In the genomic region with DNA sequence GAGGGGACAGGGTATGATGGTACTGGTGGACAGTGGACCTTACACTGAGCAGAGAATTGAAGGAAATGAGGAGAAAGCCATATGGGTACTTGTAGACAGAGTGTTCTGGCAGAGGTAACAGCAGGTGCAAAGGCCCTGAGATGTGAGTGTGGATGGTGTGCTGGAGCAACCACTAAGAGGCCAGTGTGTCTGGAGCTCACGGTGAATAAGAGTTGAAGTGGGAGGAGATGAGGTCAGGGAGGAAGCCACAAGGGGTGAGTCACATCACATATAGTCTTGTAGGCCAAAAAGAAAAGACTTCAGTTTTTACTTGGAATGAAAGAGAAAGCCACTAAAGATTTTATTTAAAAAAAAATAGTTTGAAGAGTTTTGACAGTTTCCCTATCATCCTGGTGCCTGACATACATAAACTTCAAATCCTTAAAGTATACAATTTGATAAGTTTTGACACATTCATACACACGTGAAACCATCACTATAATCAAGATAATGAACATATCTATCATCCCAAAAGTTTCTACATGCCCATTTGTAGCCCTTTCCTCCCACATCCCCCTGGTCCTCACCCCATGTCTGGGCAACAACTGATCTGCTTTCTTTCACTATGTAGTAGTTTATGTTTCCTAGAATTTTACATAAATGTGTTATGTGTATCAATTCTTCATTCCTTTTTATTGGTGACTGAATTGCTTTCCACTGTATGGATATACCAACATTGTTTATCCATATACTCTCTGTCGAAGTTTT, we compare ENCODE assay signal across 9 cellular contexts.
DNase-seq lines count a peak whose midpoint lies in the region; ATAC-seq, FAIRE-seq and TF ChIP-seq lines count a peak whose summit lies in the region.
"Had no signal": no experiment of that assay in that cellular context is flagged by ENCODE, and none has a peak within 500 bp of the region (broad histone marks: within the 10 kb centered on the region; RNA-seq: fewer than 3 reads in every experiment).

No MANE protein-coding gene starts in this region.

- TF ChIP-seq POLR2A in GM12892 (IDR thresholded peaks at IDR 0.05; ENCODE audit: low read depth, low read length) (no peak), HepG2 (IDR thresholded peaks at IDR 0.05; ENCODE audit: insufficient read depth in 1 of 2, low read depth in 2 of 2, low read length in 2 of 2) (no peak)

- TF ChIP-seq RAD21 in HepG2 (CRISPR knock-in tag; IDR thresholded peaks at IDR 0.05), result no peak

- in situ Hi-C loops in HepG2 (cut with HindIII; ENCODE audit: extremely low pct_ligation_motif_present, low pct_unique_long_range_greater_than_20kb), result no loop called here

- H3K4me2 ChIP-seq in HepG2 (ENCODE audit: low read depth, low read length), result no peak overlapping the region

- H3K27me3 ChIP-seq in MG63, result no peaks in the 10 kb centered on the region
- H3K27me3 ChIP-seq in adipocyte (replicated peaks; ENCODE audit: control insufficient read depth, insufficient read depth, low read length), result no peaks in the 10 kb centered on the region
- H3K27me3 ChIP-seq in HepG2 (ENCODE audit: control insufficient read depth in 1 of 2, insufficient read depth in 2 of 2, low read length in 2 of 2), result no peaks in the 10 kb centered on the region
- H3K27me3 ChIP-seq: pancreas had no signal

- H2AFZ ChIP-seq in HepG2 (ENCODE audit: low read length), result no peak overlapping the region

- intact Hi-C loops in HepG2 (cut with micrococcal nuclease; ENCODE audit: unreplicated experiment), result no loop called here

- H3K4me3 ChIP-seq in MG63 (no peak overlapping the region), adipocyte (ENCODE audit: low read length) (no peak overlapping the region), HepG2 (replicated peaks in 1 of 3; ENCODE audit: insufficient read depth in 1 of 3, low read depth in 2 of 3, low read length in 3 of 3) (no peak overlapping the region)
- H3K4me3 ChIP-seq: pancreas had no signal

- TF ChIP-seq EP300 in HepG2 (IDR thresholded peaks at IDR 0.05; ENCODE audit: low read depth in 2 of 2, low read length in 2 of 2) (no peak), HepG2 (CRISPR knock-in tag; IDR thresholded peaks at IDR 0.05; ENCODE audit: borderline replicate concordance) (no peak)

- DNase-seq in GM12892 (ENCODE audit: insufficient read length) (no peak), H4 (ENCODE audit: low spot score) (peak; percentile 66), MG63 (peak; percentile 67), adipocyte (ENCODE audit: low read depth) (peak; percentile 50), HepG2 (ENCODE audit: low spot score) (no peak), NCI-H2081 (lab: John Stamatoyannopoulos, UW) (no peak), HuH-7.5 (ENCODE audit: low spot score) (no peak)
- DNase-seq in stimulated activated CD4-positive, alpha-beta T cell treated with anti-CD3 and anti-CD28 coated beads, Interleukin-1b, Interleukin-23, amount 100 ng/mL, for 48 hours, result peak; percentile 71
- DNase-seq: pancreas had no signal

- 88% methylated on average over 3 of the region's 3 CpGs for WGBS in HepG2 (ENCODE audit: low lambda C conversion rate)

- H3K79me2 ChIP-seq in HepG2 (ENCODE audit: insufficient read depth, low read length), result no peaks in the 10 kb centered on the region

- no peak for ATAC-seq in HepG2

- H3K9ac ChIP-seq in adipocyte (ENCODE audit: low read length) (no peak overlapping the region), HepG2 (ENCODE audit: insufficient read depth, low read depth, low read length) (no peak overlapping the region)

- POLR2A ChIA-PET in HepG2 (lab: Yijun Ruan, JAX), result no interaction called here

- no peaks in the 10 kb centered on the region for H4K20me1 ChIP-seq in HepG2 (ENCODE audit: insufficient read depth, low read length)

- CTCF ChIA-PET in HepG2 (lab: Yijun Ruan, JAX; ENCODE audit: low intra/inter-chr PET ratio, low total read pairs), result no interaction called here

- peaks cover 5% of the 10 kb centered on the region for H3K4me1 ChIP-seq in adipocyte (ENCODE audit: control insufficient read depth, insufficient read depth, low read length)
- no peaks in the 10 kb centered on the region for H3K4me1 ChIP-seq in HepG2 (ENCODE audit: insufficient read depth, low read length)
- H3K4me1 ChIP-seq: pancreas had no signal

- no TSS peak for BruUV-seq in HepG2 (replicated peaks; lab: Mats Ljungman, UMichigan)

- TF ChIP-seq CTCF in HepG2 (CRISPR knock-in tag; IDR thresholded peaks at IDR 0.05), result no peak

- FAIRE-seq in GM12892 (lab: Jason Lieb, UNC) (peak; percentile 61), HepG2 (lab: Jason Lieb, UNC) (no peak)
- FAIRE-seq: pancreas had no signal

- H3K36me3 ChIP-seq in MG63, result peaks cover 30% of the 10 kb centered on the region
- peaks cover 23% of the 10 kb centered on the region for H3K36me3 ChIP-seq in adipocyte (ENCODE audit: control insufficient read depth, insufficient read depth, low read length, severe bottlenecking)
- H3K36me3 ChIP-seq in HepG2 (replicated peaks in 1 of 2; ENCODE audit: control insufficient read depth in 1 of 2, insufficient read depth in 2 of 2, low read length in 2 of 2), result no peaks in the 10 kb centered on the region
- H3K36me3 ChIP-seq: pancreas had no signal

- H3K9me3 ChIP-seq in MG63 (peaks cover 25% of the 10 kb centered on the region), adipocyte (ENCODE audit: control insufficient read depth, low read length) (peaks cover 8% of the 10 kb centered on the region), HepG2 (ENCODE audit: low read length) (no peaks in the 10 kb centered on the region)
- H3K9me3 ChIP-seq: pancreas had no signal

- no peak overlapping the region for H3K27ac ChIP-seq in HepG2 (ENCODE audit: extremely low read length, insufficient read depth, low read length)
- H3K27ac ChIP-seq: pancreas had no signal

TF ChIP-seq in HepG2, 621 proteins besides CTCF, POLR2A, EP300 and RAD21:
- TF ChIP-seq, protein P1, sequence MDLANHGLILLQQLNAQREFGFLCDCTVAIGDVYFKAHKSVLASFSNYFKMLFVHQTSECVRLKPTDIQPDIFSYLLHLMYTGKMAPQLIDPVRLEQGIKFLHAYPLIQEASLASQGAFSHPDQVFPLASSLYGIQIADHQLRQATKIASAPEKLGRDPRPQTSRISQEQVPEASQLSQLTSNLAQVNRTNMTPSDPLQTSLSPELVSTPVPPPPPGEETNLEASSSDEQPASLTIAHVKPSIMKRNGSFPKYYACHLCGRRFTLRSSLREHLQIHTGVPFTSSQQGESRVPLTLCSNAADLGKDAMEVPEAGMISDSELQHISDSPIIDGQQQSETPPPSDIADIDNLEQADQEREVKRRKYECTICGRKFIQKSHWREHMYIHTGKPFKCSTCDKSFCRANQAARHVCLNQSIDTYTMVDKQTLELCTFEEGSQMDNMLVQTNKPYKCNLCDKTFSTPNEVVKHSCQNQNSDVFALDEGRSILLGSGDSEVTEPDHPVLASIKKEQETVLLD (CRISPR knock-in tag; IDR thresholded peaks at IDR 0.05; ENCODE audit: low read depth), result no peak
- TF ChIP-seq, protein P2, sequence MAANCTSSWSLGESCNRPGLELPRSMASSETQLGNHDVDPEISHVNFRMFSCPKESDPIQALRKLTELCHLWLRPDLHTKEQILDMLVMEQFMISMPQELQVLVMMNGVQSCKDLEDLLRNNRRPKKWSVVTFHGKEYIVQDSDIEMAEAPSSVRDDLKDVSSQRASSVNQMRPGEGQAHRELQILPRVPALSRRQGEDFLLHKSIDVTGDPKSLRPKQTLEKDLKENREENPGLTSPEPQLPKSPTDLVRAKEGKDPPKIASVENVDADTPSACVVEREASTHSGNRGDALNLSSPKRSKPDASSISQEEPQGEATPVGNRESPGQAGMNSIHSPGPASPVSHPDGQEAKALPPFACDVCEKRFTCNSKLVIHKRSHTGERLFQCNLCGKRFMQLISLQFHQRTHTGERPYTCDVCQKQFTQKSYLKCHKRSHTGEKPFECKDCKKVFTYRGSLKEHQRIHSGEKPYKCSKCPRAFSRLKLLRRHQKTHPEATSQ (CRISPR knock-in tag; IDR thresholded peaks at IDR 0.05; ENCODE audit: borderline replicate concordance), result no peak
- TF ChIP-seq TCF7L2 (IDR thresholded peaks at IDR 0.05; ENCODE audit: low read depth, low read length) (no peak), TCF7 (IDR thresholded peaks at IDR 0.05; ENCODE audit: low read depth) (no peak), HOXA7 (CRISPR knock-in tag; IDR thresholded peaks at IDR 0.05) (no peak), FOXC1 (CRISPR knock-in tag; IDR thresholded peaks at IDR 0.05; ENCODE audit: borderline replicate concordance) (no peak), ZBTB7A (CRISPR knock-in tag; IDR thresholded peaks at IDR 0.05) (no peak), SRSF9 (IDR thresholded peaks at IDR 0.05; ENCODE audit: borderline replicate concordance, insufficient read depth, low read depth, low read length, poor library complexity, severe bottlenecking) (no peak), IKZF1 (IDR thresholded peaks at IDR 0.05) (no peak), MATR3 (CRISPR knock-in tag; IDR thresholded peaks at IDR 0.05) (no peak)
- TF ChIP-seq, protein P3, sequence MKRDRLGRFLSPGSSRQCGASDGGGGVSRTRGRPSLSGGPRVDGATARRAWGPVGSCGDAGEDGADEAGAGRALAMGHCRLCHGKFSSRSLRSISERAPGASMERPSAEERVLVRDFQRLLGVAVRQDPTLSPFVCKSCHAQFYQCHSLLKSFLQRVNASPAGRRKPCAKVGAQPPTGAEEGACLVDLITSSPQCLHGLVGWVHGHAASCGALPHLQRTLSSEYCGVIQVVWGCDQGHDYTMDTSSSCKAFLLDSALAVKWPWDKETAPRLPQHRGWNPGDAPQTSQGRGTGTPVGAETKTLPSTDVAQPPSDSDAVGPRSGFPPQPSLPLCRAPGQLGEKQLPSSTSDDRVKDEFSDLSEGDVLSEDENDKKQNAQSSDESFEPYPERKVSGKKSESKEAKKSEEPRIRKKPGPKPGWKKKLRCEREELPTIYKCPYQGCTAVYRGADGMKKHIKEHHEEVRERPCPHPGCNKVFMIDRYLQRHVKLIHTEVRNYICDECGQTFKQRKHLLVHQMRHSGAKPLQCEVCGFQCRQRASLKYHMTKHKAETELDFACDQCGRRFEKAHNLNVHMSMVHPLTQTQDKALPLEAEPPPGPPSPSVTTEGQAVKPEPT (CRISPR knock-in tag; IDR thresholded peaks at IDR 0.05; ENCODE audit: low read depth), result no peak
- TF ChIP-seq, protein P4, sequence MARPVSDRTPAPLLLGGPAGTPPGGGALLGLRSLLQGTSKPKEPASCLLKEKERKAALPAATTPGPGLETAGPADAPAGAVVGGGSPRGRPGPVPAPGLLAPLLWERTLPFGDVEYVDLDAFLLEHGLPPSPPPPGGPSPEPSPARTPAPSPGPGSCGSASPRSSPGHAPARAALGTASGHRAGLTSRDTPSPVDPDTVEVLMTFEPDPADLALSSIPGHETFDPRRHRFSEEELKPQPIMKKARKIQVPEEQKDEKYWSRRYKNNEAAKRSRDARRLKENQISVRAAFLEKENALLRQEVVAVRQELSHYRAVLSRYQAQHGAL (CRISPR knock-in tag; IDR thresholded peaks at IDR 0.05; ENCODE audit: not compliant biosample characterization), result no peak
- TF ChIP-seq, protein P5, sequence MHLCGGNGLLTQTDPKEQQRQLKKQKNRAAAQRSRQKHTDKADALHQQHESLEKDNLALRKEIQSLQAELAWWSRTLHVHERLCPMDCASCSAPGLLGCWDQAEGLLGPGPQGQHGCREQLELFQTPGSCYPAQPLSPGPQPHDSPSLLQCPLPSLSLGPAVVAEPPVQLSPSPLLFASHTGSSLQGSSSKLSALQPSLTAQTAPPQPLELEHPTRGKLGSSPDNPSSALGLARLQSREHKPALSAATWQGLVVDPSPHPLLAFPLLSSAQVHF (CRISPR knock-in tag; IDR thresholded peaks at IDR 0.05), result no peak

Comparison
In these comparisons a context has a peak if more than half of its experiments do, and no peak if none do; other contexts are left out.
1. DNase-seq: peak in H4 (single experiment), MG63 (single experiment), adipocyte (single experiment) and stimulated activated CD4-positive, alpha-beta T cell treated with anti-CD3 and anti-CD28 coated beads, Interleukin-1b, Interleukin-23, amount 100 ng/mL, for 48 hours (single experiment); none in GM12892 (single experiment), HepG2 (single experiment), NCI-H2081 (0 of 2) and HuH-7.5 (single experiment).